ENCODE assay signal across 8 cellular contexts in genomic region chr11:13970986-13971385, GRCh38. TPM values are rescaled to one million over a fixed set of nuclear protein-coding genes. Genes with fewer than 3 reads are reported as not detected.
DNase-seq lines count a peak whose midpoint lies in the region; ATAC-seq and TF ChIP-seq lines count a peak whose summit lies in the region.

No MANE protein-coding gene starts in this region.

- no peak overlapping the region for H3K4me2 ChIP-seq in OCI-LY3 (ENCODE audit: low read length)

- no peak overlapping the region for H3K4me3 ChIP-seq in OCI-LY3 (ENCODE audit: low read length)
- H3K4me3 ChIP-seq in foreskin fibroblast (ENCODE audit: low read depth in 1 of 2, low read length in 2 of 2): no peak overlapping the region

- H3K9me3 ChIP-seq in OCI-LY3 (ENCODE audit: insufficient read depth, low read length): no peaks in the 10 kb centered on the region

- peaks cover 13% of the 10 kb centered on the region for H3K27me3 Mint-ChIP-seq in stimulated activated naive CD8-positive, alpha-beta T cell treated with anti-CD3 and anti-CD28 coated beads, Interleukin-15, amount 100 ng/mL, for 72 hours

- H3K4me1 ChIP-seq in OCI-LY3 (ENCODE audit: low read length): no peaks in the 10 kb centered on the region

- H3K36me3 ChIP-seq in OCI-LY3 (replicated peaks; ENCODE audit: low read depth, low read length): no peaks in the 10 kb centered on the region

- H4K20me1 ChIP-seq in OCI-LY3 (ENCODE audit: insufficient read depth, low read length): no peaks in the 10 kb centered on the region

- no peak overlapping the region for H3K9ac ChIP-seq in OCI-LY3 (ENCODE audit: low read length)

- peaks cover 27% of the 10 kb centered on the region for H3K4me1 Mint-ChIP-seq in stimulated activated naive CD8-positive, alpha-beta T cell treated with anti-CD3 and anti-CD28 coated beads, Interleukin-15, amount 100 ng/mL, for 72 hours

- peak; percentile 67 for TF ChIP-seq CTCF in OCI-LY3 (IDR thresholded peaks at IDR 0.05; ENCODE audit: low read depth, low read length)
- peak; percentile 21 for TF ChIP-seq CTCF in foreskin fibroblast (IDR thresholded peaks at IDR 0.05; ENCODE audit: low read depth, low read length)

- H3K4me3 Mint-ChIP-seq in stimulated activated naive CD8-positive, alpha-beta T cell treated with anti-CD3 and anti-CD28 coated beads, Interleukin-15, amount 100 ng/mL, for 72 hours: no peak overlapping the region

- H3K27me3 ChIP-seq in OCI-LY3 (ENCODE audit: low read depth, low read length): peaks cover 4% of the 10 kb centered on the region; the same call in 1 of the 2 replicates

- no peaks in the 10 kb centered on the region for H3K79me2 ChIP-seq in OCI-LY3 (ENCODE audit: low read length)

- H3K27ac Mint-ChIP-seq in stimulated activated naive CD8-positive, alpha-beta T cell treated with anti-CD3 and anti-CD28 coated beads, Interleukin-15, amount 100 ng/mL, for 72 hours: no peak overlapping the region

- H3K27ac ChIP-seq in OCI-LY3 (ENCODE audit: low read length): no peak overlapping the region

- ATAC-seq in stimulated activated naive CD8-positive, alpha-beta T cell treated with anti-CD3 and anti-CD28 coated beads, Interleukin-15, Interleukin-2, amounts not matched to agents 100 U/mL and 50 U/mL, for 24 hours: no peak
- ATAC-seq in stimulated activated naive CD8-positive, alpha-beta T cell treated with anti-CD3 and anti-CD28 coated beads, Interleukin-15, amount 100 ng/mL, for 72 hours: no peak
- ATAC-seq in GM19324 (IDR thresholded peaks at IDR 0.05; ENCODE audit: low FRiP score, unreplicated experiment): no peak

- no peaks in the 10 kb centered on the region for H3K9me3 Mint-ChIP-seq in stimulated activated naive CD8-positive, alpha-beta T cell treated with anti-CD3 and anti-CD28 coated beads, Interleukin-15, amount 100 ng/mL, for 72 hours

- DNase-seq in stimulated activated naive CD8-positive, alpha-beta T cell treated with anti-CD3 and anti-CD28 coated beads, Interleukin-15, Interleukin-2, amounts not matched to agents 100 U/mL and 50 U/mL, for 24 hours: peak; percentile 31
- DNase-seq in stimulated activated naive CD8-positive, alpha-beta T cell treated with anti-CD3 and anti-CD28 coated beads, Interleukin-15, amount 100 ng/mL, for 72 hours: no peak
- DNase-seq in foreskin fibroblast (peak in 1 of 2 donors; percentile 68), T-helper 2 cell (no peak), MV-4-11 (lab: John Stamatoyannopoulos, UW) (no peak), SK-N-DZ (ENCODE audit: low spot score) (no peak)

- no peak overlapping the region for H2AFZ ChIP-seq in OCI-LY3 (ENCODE audit: low read depth, low read length)

RNA-seq across cellular contexts. Expression of gene SPON1, which starts 8.5 kb away (rescaled TPM):
- 0.85 and 1.0 TPM in 2 replicates for polyA plus RNA-seq in SK-N-DZ (2014; cell fraction: cytosol; rRNA removed)
- 0.15 and 0.19 TPM in 2 replicates for polyA plus RNA-seq in SK-N-DZ (2014; cell fraction: nucleus; rRNA removed)
